9 cellular contexts compared by ENCODE assay signal in genomic region chr17:67431210-67432015, GRCh38. TPM values are rescaled to one million over a fixed set of nuclear protein-coding genes. Genes with fewer than 3 reads are reported as not detected.
A peak's percentile ranks its signal among the peaks of the same experiment; 100 is the strongest.
DNase-seq lines count a peak whose midpoint lies in the region; ATAC-seq and TF ChIP-seq lines count a peak whose summit lies in the region.
"Had no signal": no experiment of that assay in that cellular context is flagged by ENCODE, and none has a peak within 500 bp of the region (broad histone marks: within the 10 kb centered on the region; RNA-seq: fewer than 3 reads in every experiment).

No MANE protein-coding gene starts in this region.

- H4K20me1 ChIP-seq in DOHH2 (ENCODE audit: control insufficient read depth, insufficient read depth, low read depth, low read length) (no peaks in the 10 kb centered on the region), neural progenitor cell (ENCODE audit: low read depth) (no peaks in the 10 kb centered on the region)

- no peak overlapping the region for H3K9ac ChIP-seq in neural progenitor cell

- H3K9me3 Mint-ChIP-seq in neural progenitor cell, result no peaks in the 10 kb centered on the region

- no peak overlapping the region for H2AFZ ChIP-seq in neural progenitor cell (replicated peaks)

- H3K4me3 ChIP-seq in DOHH2 (ENCODE audit: low read length) (no peak overlapping the region), astrocyte of the cerebellum (ENCODE audit: low read depth, low read length) (no peak overlapping the region), mucosa of descending colon (no peak overlapping the region), neural progenitor cell (no peak overlapping the region)

- H3K79me2 ChIP-seq in DOHH2 (ENCODE audit: control insufficient read depth, low read length), result no peaks in the 10 kb centered on the region
- H3K79me2 ChIP-seq in neural progenitor cell (ENCODE audit: low read depth), result no peaks in the 10 kb centered on the region

- DNase-seq in M059J (ENCODE audit: low read depth), result peak; percentile 92
- peak; percentile 78 for DNase-seq in astrocyte of the cerebellum (ENCODE audit: low read depth)
- DNase-seq in mucosa of descending colon, result no peak
- no peak for DNase-seq in neural progenitor cell (ENCODE audit: low spot score)
- DNase-seq in left lobe of liver (ENCODE audit: low spot score), result no peak
- DNase-seq in G401 (ENCODE audit: low spot score), result no peak
- DNase-seq: retina had no signal

- peaks cover 6% of the 10 kb centered on the region for H3K4me1 Mint-ChIP-seq in neural progenitor cell

- no peaks in the 10 kb centered on the region for H3K9me2 ChIP-seq in DOHH2 (replicated peaks; ENCODE audit: control insufficient read depth, low read length)

- H3K4me2 ChIP-seq in DOHH2 (ENCODE audit: low read length) (peak overlapping the region; percentile 16; the same call in 1 of the 2 replicates), neural progenitor cell (no peak overlapping the region)

- H3K4me3 Mint-ChIP-seq in neural progenitor cell, result no peak overlapping the region

- no peaks in the 10 kb centered on the region for H3K9me3 ChIP-seq in DOHH2 (ENCODE audit: control insufficient read depth, insufficient read depth, low read length)
- H3K9me3 ChIP-seq in mucosa of descending colon, result no peaks in the 10 kb centered on the region
- H3K9me3 ChIP-seq in neural progenitor cell (ENCODE audit: low read depth), result no peaks in the 10 kb centered on the region

- no peaks in the 10 kb centered on the region for H3K36me3 Mint-ChIP-seq in neural progenitor cell

- H3K4me1 ChIP-seq in DOHH2 (ENCODE audit: control insufficient read depth, low read length) (peaks cover 16% of the 10 kb centered on the region), mucosa of descending colon (ENCODE audit: low read depth) (no peaks in the 10 kb centered on the region), neural progenitor cell (no peaks in the 10 kb centered on the region)

- peak; percentile 40 for ATAC-seq in mucosa of descending colon
- ATAC-seq in HG03469 (IDR thresholded peaks at IDR 0.05; ENCODE audit: unreplicated experiment), result no peak
- ATAC-seq in left lobe of liver, result no peak

- H3K36me3 ChIP-seq in DOHH2 (ENCODE audit: control insufficient read depth, low read length) (no peaks in the 10 kb centered on the region), mucosa of descending colon (ENCODE audit: low read depth) (no peaks in the 10 kb centered on the region), neural progenitor cell (no peaks in the 10 kb centered on the region)

- no peaks in the 10 kb centered on the region for H3F3A ChIP-seq in DOHH2 (ENCODE audit: control insufficient read depth, insufficient read depth)
- H3F3A ChIP-seq in neural progenitor cell (ENCODE audit: low read depth), result no peaks in the 10 kb centered on the region

- no peak overlapping the region for H3K27ac ChIP-seq in DOHH2 (ENCODE audit: low read depth, low read length)
- no peak overlapping the region for H3K27ac ChIP-seq in neural progenitor cell

- in situ Hi-C loops in astrocyte of the cerebellum (cut with HindIII; ENCODE audit: low sequenced_read_pairs), result no loop called here
- in situ Hi-C loops in G401 (cut with HindIII; ENCODE audit: low sequenced_read_pairs), result no loop called here

- intact Hi-C loops in mucosa of descending colon (cut with DNase I, micrococcal nuclease), result no loop called here

- no peak overlapping the region for H3K27ac Mint-ChIP-seq in neural progenitor cell

- H3K27me3 ChIP-seq in DOHH2 (ENCODE audit: control insufficient read depth, low read length) (no peaks in the 10 kb centered on the region), neural progenitor cell (no peaks in the 10 kb centered on the region)

- peaks cover 3% of the 10 kb centered on the region for H3K27me3 Mint-ChIP-seq in neural progenitor cell (ENCODE audit: insufficient read depth, low read depth)

- no peak for TF ChIP-seq CTCF in DOHH2 (IDR thresholded peaks at IDR 0.05; ENCODE audit: low read depth, low read length, poor library complexity, severe bottlenecking)
- no peak for TF ChIP-seq CTCF in astrocyte of the cerebellum (IDR thresholded peaks at IDR 0.05; ENCODE audit: low read depth, low read length, missing control alignments)
- no peak for TF ChIP-seq CTCF in mucosa of descending colon (IDR thresholded peaks at IDR 0.05)
- TF ChIP-seq CTCF in neural progenitor cell (IDR thresholded peaks at IDR 0.05), result no peak

RNA-seq across cellular contexts. Expression of gene PITPNC1, which starts 54.3 kb away (rescaled TPM):
- 3.2 and 4.0 TPM in 2 replicates for total RNA-seq in M059J (2014; rRNA removed; shearing (Covaris generic))
- total RNA-seq in mucosa of descending colon, result 10 to 100 TPM; 10.7 to 11.4 (median 10.9) TPM
- 8.1 and 10.4 TPM in 2 replicates for total RNA-seq in neural progenitor cell (ENCODE audit: low replicate concordance)
- 13.1 TPM for total RNA-seq in left lobe of liver
- total RNA-seq in G401 (2014; rRNA removed; shearing (Covaris generic)), result 19.9 and 24.0 TPM in 2 replicates

Comparison
In these comparisons a context has a peak if more than half of its experiments do, and no peak if none do; other contexts are left out.
1. DNase-seq: peak in M059J (single experiment) and astrocyte of the cerebellum (single experiment); none in mucosa of descending colon (0 of 3), neural progenitor cell (single experiment), left lobe of liver (single experiment) and G401 (single experiment).